In genomic region chr14:77642407-77642806, GRCh38 we compare ENCODE assay signal across 9 cellular contexts. TPM values are rescaled to one million over a fixed set of nuclear protein-coding genes. Genes with fewer than 3 reads are reported as not detected.
DNase-seq lines count a peak whose midpoint lies in the region; ATAC-seq, FAIRE-seq and TF ChIP-seq lines count a peak whose summit lies in the region.
"Had no signal": no experiment of that assay in that cellular context is flagged by ENCODE, and none has a peak within 500 bp of the region (broad histone marks: within the 10 kb centered on the region; RNA-seq: fewer than 3 reads in every experiment).

No MANE protein-coding gene starts in this region.

- H3K4me1 ChIP-seq in CD4-positive, CD25-positive, alpha-beta regulatory T cell (ENCODE audit: control insufficient read depth, insufficient read depth, low read length, poor library complexity, severe bottlenecking): peaks cover 10% of the 10 kb centered on the region
- peaks cover 33% of the 10 kb centered on the region for H3K4me1 ChIP-seq in PC-9 (replicated peaks; ENCODE audit: insufficient read depth)
- H3K4me1 ChIP-seq in endothelial cell of umbilical vein (ENCODE audit: control insufficient read depth, extremely low read depth, insufficient read depth, low read length): peaks cover 20% of the 10 kb centered on the region
- no peaks in the 10 kb centered on the region for H3K4me1 ChIP-seq in prostate gland (replicated peaks)
- peaks cover 4% of the 10 kb centered on the region for H3K4me1 ChIP-seq in HAP-1

- 58% methylated on average over 7 of the region's 7 CpGs for WGBS in prostate gland

- no peaks in the 10 kb centered on the region for H3K79me2 ChIP-seq in PC-9 (ENCODE audit: low read depth)
- H3K79me2 ChIP-seq in endothelial cell of umbilical vein (ENCODE audit: control insufficient read depth, insufficient read depth, low read length): no peaks in the 10 kb centered on the region

- BruUV-seq in PC-9 (replicated peaks; lab: Mats Ljungman, UMichigan) (no TSS peak), endothelial cell of umbilical vein (replicated peaks; lab: Mats Ljungman, UMichigan) (no TSS peak)

- no peak for ATAC-seq in CD4-positive, CD25-positive, alpha-beta regulatory T cell (ENCODE audit: low read depth in 2 of 2)
- ATAC-seq in GM21360 (IDR thresholded peaks at IDR 0.05; ENCODE audit: unreplicated experiment): no peak
- no peak for ATAC-seq in HG03442 (IDR thresholded peaks at IDR 0.05; ENCODE audit: unreplicated experiment)

- H3K27me3 Mint-ChIP-seq in CD4-positive, CD25-positive, alpha-beta regulatory T cell: peaks cover 4% of the 10 kb centered on the region

- H3K27ac Mint-ChIP-seq in CD4-positive, CD25-positive, alpha-beta regulatory T cell: peak overlapping the region; percentile 89 to 95 (median 94)

- H4K20me1 ChIP-seq in PC-9 (ENCODE audit: insufficient read depth) (no peaks in the 10 kb centered on the region), endothelial cell of umbilical vein (replicated peaks; ENCODE audit: control insufficient read depth, extremely low read depth, insufficient read depth, low read length) (no peaks in the 10 kb centered on the region)

- peaks cover 0 to 16% (median 11%) of the 10 kb centered on the region in 4 donors for H3K4me1 Mint-ChIP-seq in CD4-positive, CD25-positive, alpha-beta regulatory T cell

- TF ChIP-seq CTCF in PC-9 (conservative IDR thresholded peaks at IDR 0.05) (no peak), endothelial cell of umbilical vein (IDR thresholded peaks at IDR 0.05; ENCODE audit: extremely low read depth in 1 of 2, insufficient read depth in 1 of 2, low read depth in 1 of 2, low read length in 2 of 2) (no peak), prostate gland (IDR thresholded peaks at IDR 0.05) (no peak)

- H3K4me3 Mint-ChIP-seq in CD4-positive, CD25-positive, alpha-beta regulatory T cell: peak overlapping the region; percentile 81 to 96 (median 92)

- TF ChIP-seq POLR2A in endothelial cell of umbilical vein (IDR thresholded peaks at IDR 0.05; ENCODE audit: low read depth, low read length) (no peak), prostate gland (IDR thresholded peaks at IDR 0.05) (no peak)

- DNase-seq in CD4-positive, CD25-positive, alpha-beta regulatory T cell: no peak
- peak in 1 of 2 experiments; percentile 22 for DNase-seq in PC-9
- no peak for DNase-seq in endothelial cell of umbilical vein (ENCODE audit: low read depth, low spot score)
- no peak for DNase-seq in prostate gland (ENCODE audit: low spot score)
- DNase-seq in HAP-1 (ENCODE audit: low spot score in 2 of 2): no peak
- DNase-seq in NCI-H1417 treated with DMSO at 0.1 percent for 48 hours (lab: John Stamatoyannopoulos, UW): no peak
- DNase-seq: NCI-H446 treated with DMSO at 0.1 percent for 48 hours had no signal

- H3K9me2 ChIP-seq in PC-9 (ENCODE audit: insufficient read depth): no peaks in the 10 kb centered on the region

- no peaks in the 10 kb centered on the region for H3K36me3 Mint-ChIP-seq in CD4-positive, CD25-positive, alpha-beta regulatory T cell

- no peak overlapping the region for H3K9ac ChIP-seq in endothelial cell of umbilical vein (replicated peaks; ENCODE audit: extremely low read depth, insufficient read depth, low read length)

- no peak overlapping the region for H3K27ac ChIP-seq in CD4-positive, CD25-positive, alpha-beta regulatory T cell (ENCODE audit: insufficient read depth, low read length, poor library complexity, severe bottlenecking)
- no peak overlapping the region for H3K27ac ChIP-seq in PC-9
- H3K27ac ChIP-seq in endothelial cell of umbilical vein (ENCODE audit: insufficient read depth, low read depth, low read length): no peak overlapping the region
- peak overlapping the region; percentile 49 to 67 for H3K27ac ChIP-seq in prostate gland

- POLR2A ChIA-PET in PC-9 (lab: Charles Lee; ENCODE audit: unreplicated experiment) (interaction anchor here (0.5 to 0.6 kb wide), 2 partner anchors 28 to 699 kb away, joined by 3 to 6 read pairs; no protein-coding TSS in a partner anchor), endothelial cell of umbilical vein (lab: Charles Lee) (no interaction called here)

- CTCF ChIA-PET in PC-9 (lab: Charles Lee): no interaction called here
- CTCF ChIA-PET in endothelial cell of umbilical vein (lab: Charles Lee): interaction anchor here (1.0 kb wide), 1 partner anchor 61 kb away, joined by 3 read pairs; no protein-coding TSS in a partner anchor

- H3F3A ChIP-seq in PC-9 (ENCODE audit: insufficient read depth, low read depth): peaks cover 24% of the 10 kb centered on the region

- no peaks in the 10 kb centered on the region for H3K9me1 ChIP-seq in endothelial cell of umbilical vein (replicated peaks; ENCODE audit: control insufficient read depth, extremely low read depth, insufficient read depth, low read length)

- H3K27me3 ChIP-seq in CD4-positive, CD25-positive, alpha-beta regulatory T cell (ENCODE audit: control insufficient read depth, insufficient read depth, low read length): peaks cover 3% of the 10 kb centered on the region
- no peaks in the 10 kb centered on the region for H3K27me3 ChIP-seq in PC-9 (ENCODE audit: insufficient read depth, low read depth)
- no peaks in the 10 kb centered on the region for H3K27me3 ChIP-seq in endothelial cell of umbilical vein (ENCODE audit: control insufficient read depth in 2 of 2, insufficient read depth in 2 of 2, low read length in 2 of 2)
- H3K27me3 ChIP-seq in prostate gland (replicated peaks; ENCODE audit: insufficient read depth): no peaks in the 10 kb centered on the region
- no peaks in the 10 kb centered on the region for H3K27me3 ChIP-seq in HAP-1 (ENCODE audit: low read depth)

- peaks cover 0 to 5% (median 0%) of the 10 kb centered on the region in 7 donors for H3K9me3 Mint-ChIP-seq in CD4-positive, CD25-positive, alpha-beta regulatory T cell

- H2AFZ ChIP-seq in PC-9: no peak overlapping the region
- peak overlapping the region; percentile 78 for H2AFZ ChIP-seq in endothelial cell of umbilical vein (ENCODE audit: low read depth, low read length)

- no peak for FAIRE-seq in endothelial cell of umbilical vein (lab: Jason Lieb, UNC)

- no peaks in the 10 kb centered on the region for H3K36me3 ChIP-seq in CD4-positive, CD25-positive, alpha-beta regulatory T cell (ENCODE audit: control insufficient read depth, insufficient read depth, low read length)
- H3K36me3 ChIP-seq in PC-9 (ENCODE audit: low read depth) (no peaks in the 10 kb centered on the region), endothelial cell of umbilical vein (ENCODE audit: control insufficient read depth in 2 of 2, extremely low read depth in 1 of 2, insufficient read depth in 2 of 2, low read length in 2 of 2) (no peaks in the 10 kb centered on the region), prostate gland (no peaks in the 10 kb centered on the region), HAP-1 (replicated peaks) (no peaks in the 10 kb centered on the region)

- dilution Hi-C loops in endothelial cell of umbilical vein (cut with MboI; ENCODE audit: extremely low pct_ligation_motif_present, low sequenced_read_pairs): no loop called here

- H3K9me3 ChIP-seq in CD4-positive, CD25-positive, alpha-beta regulatory T cell (ENCODE audit: control insufficient read depth in 2 of 2, low read length in 2 of 2): no peaks in the 10 kb centered on the region
- peaks cover 4% of the 10 kb centered on the region; the same call in 1 of the 2 replicates for H3K9me3 ChIP-seq in PC-9 (ENCODE audit: insufficient read depth, low read depth)
- no peaks in the 10 kb centered on the region for H3K9me3 ChIP-seq in endothelial cell of umbilical vein (replicated peaks; ENCODE audit: control insufficient read depth, insufficient read depth, low read length)
- no peaks in the 10 kb centered on the region for H3K9me3 ChIP-seq in prostate gland
- H3K9me3 ChIP-seq in HAP-1: no peaks in the 10 kb centered on the region

- in situ Hi-C loops in HAP-1 (cut with MboI; ENCODE audit: low sequenced_read_pairs): no loop called here

- H3K4me2 ChIP-seq in PC-9 (peak overlapping the region; percentile 35), endothelial cell of umbilical vein (ENCODE audit: insufficient read depth, low read length) (peak overlapping the region; percentile 67)

- intact Hi-C loops in PC-9 (cut with micrococcal nuclease; ENCODE audit: unreplicated experiment): loop anchor here (2.0 kb wide), 1 partner anchor 26 kb away; the partner anchor contains the start of gene SPTLC2
- intact Hi-C loops in endothelial cell of umbilical vein (cut with micrococcal nuclease): loop anchor here (1.0 kb wide), 1 partner anchor 26 kb away; the partner anchor contains the start of gene SPTLC2
- intact Hi-C loops in prostate gland (cut with DNase I): no loop called here

- peak overlapping the region; percentile 64 for H3K4me3 ChIP-seq in CD4-positive, CD25-positive, alpha-beta regulatory T cell (ENCODE audit: low read depth, low read length)
- no peak overlapping the region for H3K4me3 ChIP-seq in PC-9
- H3K4me3 ChIP-seq in endothelial cell of umbilical vein (replicated peaks in 1 of 3; ENCODE audit: insufficient read depth in 1 of 3, low read depth in 1 of 3, low read length in 3 of 3): peak overlapping the region in 2 of 3 experiments; percentile 5 to 47
- peak overlapping the region; percentile 31 to 38 for H3K4me3 ChIP-seq in prostate gland
- H3K4me3 ChIP-seq in HAP-1: no peak overlapping the region

TF ChIP-seq in endothelial cell of umbilical vein, 7 proteins besides CTCF, POLR2A, EP300 and RAD21 (continues in another document):
- TF ChIP-seq POLR2AphosphoS5 (IDR thresholded peaks at IDR 0.05; ENCODE audit: insufficient read depth, low read depth, low read length) (no peak), JUN (IDR thresholded peaks at IDR 0.05; ENCODE audit: borderline replicate concordance, insufficient read depth, insufficient read length, low read depth) (no peak), EZH2 (IDR thresholded peaks at IDR 0.05; ENCODE audit: borderline replicate concordance, low read depth, low read length, severe bottlenecking) (no peak), GATA2 (IDR thresholded peaks at IDR 0.05; ENCODE audit: insufficient read depth, insufficient read length, low read depth, low read length) (no peak)

RNA-seq across cellular contexts. Expression of gene SPTLC2, which starts 26.0 kb away (rescaled TPM):
- total RNA-seq in CD4-positive, CD25-positive, alpha-beta regulatory T cell: 18.1 TPM
- 10 to 100 TPM in 2 of 4 donors, 1 to 10 TPM in 2; 8.9 to 11.4 (median 9.8) TPM for polyA plus RNA-seq in CD4-positive, CD25-positive, alpha-beta regulatory T cell
- total RNA-seq in PC-9 (2021) (68.4 and 81.7 TPM in 2 replicates), endothelial cell of umbilical vein (57.2 and 71.3 TPM in 2 replicates), prostate gland (10 to 100 TPM; 20.0 to 24.5 TPM)
- 13.3 and 19.1 TPM in 2 replicates for polyA plus RNA-seq in endothelial cell of umbilical vein
- 21.1 and 24.2 TPM in 2 replicates for polyA plus RNA-seq in endothelial cell of umbilical vein (2011; cell fraction: cytosol; rRNA removed)
- polyA plus RNA-seq in endothelial cell of umbilical vein (2011; cell fraction: nucleus; rRNA removed): 20.1 and 28.5 TPM in 2 replicates
- 25.9 and 32.7 TPM in 2 replicates for polyA plus RNA-seq in endothelial cell of umbilical vein (2012)
- polyA minus RNA-seq in endothelial cell of umbilical vein: 57.7 and 96.5 TPM in 2 replicates
- polyA minus RNA-seq in endothelial cell of umbilical vein (2011; cell fraction: cytosol; rRNA and poly(A)+ RNA removed): 11.7 TPM
- 24.8 and 35.8 TPM in 2 replicates for polyA minus RNA-seq in endothelial cell of umbilical vein (2011; cell fraction: nucleus; rRNA and poly(A)+ RNA removed)

Comparison
In these comparisons a context has a peak if more than half of its experiments do, and no peak if none do; other contexts are left out.
1. H3K27ac ChIP-seq: peak in prostate gland (2 of 2); none in CD4-positive, CD25-positive, alpha-beta regulatory T cell (single experiment), PC-9 (single experiment) and endothelial cell of umbilical vein (single experiment).
2. H3K4me3 ChIP-seq: peak in CD4-positive, CD25-positive, alpha-beta regulatory T cell (single experiment), endothelial cell of umbilical vein (2 of 3) and prostate gland (2 of 2); none in PC-9 (single experiment) and HAP-1 (single experiment).